19 cellular contexts compared by ENCODE assay signal in genomic region chr2:183606718-183607085, GRCh38.
"Had no signal": no experiment of that assay in that cellular context is flagged by ENCODE, and none has a peak within 500 bp of the region (broad histone marks: within the 10 kb centered on the region; RNA-seq: fewer than 3 reads in every experiment).

No MANE protein-coding gene starts in this region.

- H3K27ac ChIP-seq: HL-60, RWPE1 had no signal

- FAIRE-seq: HTR-8/SVneo had no signal

- DNase-seq: KBM-7, MV-4-11, NCI-H1048, NCI-H1105, NCI-H1417, NCI-H1436 treated with DMSO at 0.1 percent for 48 hours, NCI-H1694, NCI-H187 treated with DMSO at 0.1 percent for 48 hours, NCI-H2029 treated with DMSO at 0.1 percent for 48 hours, NCI-H2171 treated with DMSO at 0.1 percent for 48 hours, NCI-H524, NCI-H526 treated with DMSO at 0.1 percent for 48 hours, NCI-H774, SHP77, SK-N-SH had no signal

- H3K9me3 ChIP-seq: SK-N-SH had no signal

- ATAC-seq: Panc1 had no signal

- H3K9ac ChIP-seq: SK-N-SH had no signal

- H3K4me2 ChIP-seq: SK-N-SH had no signal
